Comparison of ENCODE assay signal across 12 cellular contexts in genomic region chr5:35860686-35861085, GRCh38. TPM values are rescaled to one million over a fixed set of nuclear protein-coding genes. Genes with fewer than 3 reads are reported as not detected.
DNase-seq lines count a peak whose midpoint lies in the region; ATAC-seq, FAIRE-seq and TF ChIP-seq lines count a peak whose summit lies in the region.
"Had no signal": no experiment of that assay in that cellular context is flagged by ENCODE, and none has a peak within 500 bp of the region (broad histone marks: within the 10 kb centered on the region; RNA-seq: fewer than 3 reads in every experiment).

No MANE protein-coding gene starts in this region.

- H3K27me3 ChIP-seq in BLaER1 (no peaks in the 10 kb centered on the region), lower lobe of right lung (ENCODE audit: low read depth) (no peaks in the 10 kb centered on the region)

- peak overlapping the region; percentile 97 for H3K4me2 ChIP-seq in BLaER1

- H3K4me3 ChIP-seq in BLaER1 (peak overlapping the region; percentile 82), lower lobe of right lung (peak overlapping the region; percentile 48)

- intact Hi-C loops in activated T-helper 2 cell treated with anti-CD3 and anti-CD28 coated beads, Interferon-gamma antibody, Interleukin-2, Interleukin-4, amounts not matched to agents 10 μg/mL and 5 μg/mL and 100 μg/mL, durations not matched to agents 14 hours and 24 hours and 36 hours (cut with micrococcal nuclease) = no loop called here
- intact Hi-C loops in lower lobe of right lung (cut with DNase I) = no loop called here

- peaks cover 70% of the 10 kb centered on the region for H3K4me1 Mint-ChIP-seq in activated T-helper 2 cell treated with anti-CD3 and anti-CD28 coated beads, Interferon-gamma antibody, Interleukin-2, Interleukin-4, amounts not matched to agents 10 μg/mL and 5 μg/mL and 100 μg/mL, durations not matched to agents 14 hours and 24 hours and 36 hours (ENCODE audit: low read depth)

- H4K20me1 ChIP-seq in BLaER1 = peaks cover 5% of the 10 kb centered on the region

- no peak for TF ChIP-seq POLR2A in H54 (IDR thresholded peaks at IDR 0.05; ENCODE audit: low read depth, low read length)

- ATAC-seq in lower lobe of right lung (no peak), HG03469 (IDR thresholded peaks at IDR 0.05; ENCODE audit: unreplicated experiment) (no peak)

- DNase-seq in H54 (ENCODE audit: insufficient read length, low spot score) = no peak
- DNase-seq in activated T-helper 2 cell treated with anti-CD3 and anti-CD28 coated beads, Interferon-gamma antibody, Interleukin-2, Interleukin-4, amounts not matched to agents 10 μg/mL and 5 μg/mL and 100 μg/mL, durations not matched to agents 14 hours and 24 hours and 36 hours (ENCODE audit: low spot score) = no peak
- no peak for DNase-seq in lower lobe of right lung
- DNase-seq in stimulated activated CD4-positive, alpha-beta T cell treated with anti-CD3 and anti-CD28 coated beads, Interleukin-15, amount 100 ng/mL, for 24 hours = no peak
- DNase-seq in iPS-NIHi11 (ENCODE audit: low spot score) = no peak
- no peak for DNase-seq in substantia nigra (lab: John Stamatoyannopoulos, UW)
- DNase-seq: COR-L47; stimulated activated CD4-positive, alpha-beta T cell treated with anti-CD3 and anti-CD28 coated beads, Interleukin-4, amount 100 ng/mL, for 1 hour; stimulated activated naive CD4-positive, alpha-beta T cell had no signal

- H3K4me1 ChIP-seq in BLaER1 (peaks cover 13% of the 10 kb centered on the region), lower lobe of right lung (peaks cover 8% of the 10 kb centered on the region)

- peak overlapping the region; percentile 78 for H3K27ac Mint-ChIP-seq in activated T-helper 2 cell treated with anti-CD3 and anti-CD28 coated beads, Interferon-gamma antibody, Interleukin-2, Interleukin-4, amounts not matched to agents 10 μg/mL and 5 μg/mL and 100 μg/mL, durations not matched to agents 14 hours and 24 hours and 36 hours

- no peak for TF ChIP-seq CTCF in lower lobe of right lung (IDR thresholded peaks at IDR 0.05)

- H3K27me3 Mint-ChIP-seq in activated T-helper 2 cell treated with anti-CD3 and anti-CD28 coated beads, Interferon-gamma antibody, Interleukin-2, Interleukin-4, amounts not matched to agents 10 μg/mL and 5 μg/mL and 100 μg/mL, durations not matched to agents 14 hours and 24 hours and 36 hours (ENCODE audit: low read depth) = no peaks in the 10 kb centered on the region

- H3K9me3 ChIP-seq in BLaER1 (no peaks in the 10 kb centered on the region), lower lobe of right lung (no peaks in the 10 kb centered on the region)

- FAIRE-seq in H54 (lab: Jason Lieb, UNC) = peak; percentile 53
- FAIRE-seq: TTC549 had no signal

- H3K27ac ChIP-seq in BLaER1 (peak overlapping the region; percentile 99), lower lobe of right lung (no peak overlapping the region), substantia nigra (ENCODE audit: low read depth, low read length, poor library complexity, severe bottlenecking) (no peak overlapping the region)

- peak overlapping the region; percentile 84 for H3K4me3 Mint-ChIP-seq in activated T-helper 2 cell treated with anti-CD3 and anti-CD28 coated beads, Interferon-gamma antibody, Interleukin-2, Interleukin-4, amounts not matched to agents 10 μg/mL and 5 μg/mL and 100 μg/mL, durations not matched to agents 14 hours and 24 hours and 36 hours (ENCODE audit: low read depth)

- peaks cover 81% of the 10 kb centered on the region for H3K36me3 Mint-ChIP-seq in activated T-helper 2 cell treated with anti-CD3 and anti-CD28 coated beads, Interferon-gamma antibody, Interleukin-2, Interleukin-4, amounts not matched to agents 10 μg/mL and 5 μg/mL and 100 μg/mL, durations not matched to agents 14 hours and 24 hours and 36 hours (ENCODE audit: low read depth)

- peak overlapping the region; percentile 100 for H3K9ac ChIP-seq in BLaER1

- peaks cover 71% of the 10 kb centered on the region for H3K36me3 ChIP-seq in BLaER1
- H3K36me3 ChIP-seq in lower lobe of right lung = peaks cover 6% of the 10 kb centered on the region

- peaks cover 22% of the 10 kb centered on the region for H3K9me3 Mint-ChIP-seq in activated T-helper 2 cell treated with anti-CD3 and anti-CD28 coated beads, Interferon-gamma antibody, Interleukin-2, Interleukin-4, amounts not matched to agents 10 μg/mL and 5 μg/mL and 100 μg/mL, durations not matched to agents 14 hours and 24 hours and 36 hours

RNA-seq across cellular contexts. Expression of gene IL7R, which starts 4.0 kb away (rescaled TPM):
- total RNA-seq in activated T-helper 2 cell treated with anti-CD3 and anti-CD28 coated beads, Interferon-gamma antibody, Interleukin-2, Interleukin-4, amounts not matched to agents 10 μg/mL and 5 μg/mL and 100 μg/mL, durations not matched to agents 14 hours and 24 hours and 36 hours = 60.9 and 66.9 TPM in 2 replicates
- total RNA-seq in lower lobe of right lung = 168 TPM
